Comparison of ENCODE assay signal across 13 cellular contexts in the genomic region with DNA sequence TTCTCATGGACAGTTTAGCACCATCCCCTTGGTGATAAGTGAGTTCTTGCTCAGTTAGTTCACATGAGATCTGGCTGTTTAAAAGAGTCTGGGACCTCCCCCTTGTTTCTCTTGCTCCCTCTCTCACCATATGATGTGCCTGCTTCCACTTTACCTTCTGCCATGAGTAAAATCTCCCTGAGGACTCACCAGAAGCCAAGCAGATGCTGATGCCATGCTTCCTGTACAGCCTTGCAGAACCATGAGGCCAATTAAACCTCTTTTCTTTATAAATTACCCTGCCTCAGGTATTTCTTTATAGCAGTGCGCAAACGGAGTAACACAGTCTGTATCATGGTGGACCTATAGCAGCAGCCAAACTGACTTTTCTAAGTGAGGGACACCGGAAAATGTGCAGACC. TPM values are rescaled to one million over a fixed set of nuclear protein-coding genes. Genes with fewer than 3 reads are reported as not detected.
DNase-seq lines count a peak whose midpoint lies in the region; ATAC-seq and TF ChIP-seq lines count a peak whose summit lies in the region.
"Had no signal": no experiment of that assay in that cellular context is flagged by ENCODE, and none has a peak within 500 bp of the region (broad histone marks: within the 10 kb centered on the region; RNA-seq: fewer than 3 reads in every experiment).

No MANE protein-coding gene starts in this region.

- peaks cover 40% of the 10 kb centered on the region for H3K4me1 Mint-ChIP-seq in activated naive CD8-positive, alpha-beta T cell treated with anti-CD3 and anti-CD28 coated beads, Interleukin-2, amount 50 U/mL, for 24 hours
- H3K4me1 Mint-ChIP-seq in activated naive CD8-positive, alpha-beta T cell treated with anti-CD3 and anti-CD28 coated beads for 36 hours = peaks cover 26% of the 10 kb centered on the region
- H3K4me1 Mint-ChIP-seq in WTC11 (peaks cover 29% of the 10 kb centered on the region), endothelial cell (ENCODE audit: unreplicated experiment) (no peaks in the 10 kb centered on the region)

- H3K27ac Mint-ChIP-seq in activated naive CD8-positive, alpha-beta T cell treated with anti-CD3 and anti-CD28 coated beads, Interleukin-2, amount 50 U/mL, for 24 hours = peak overlapping the region; percentile 31
- no peak overlapping the region for H3K27ac Mint-ChIP-seq in activated naive CD8-positive, alpha-beta T cell treated with anti-CD3 and anti-CD28 coated beads for 36 hours
- 0 out of 2 replicates have a peak overlapping the region, but pooled peaks have one; percentile 17 for H3K27ac Mint-ChIP-seq in WTC11
- no peak overlapping the region for H3K27ac Mint-ChIP-seq in endothelial cell (ENCODE audit: unreplicated experiment)
- H3K27ac Mint-ChIP-seq: B cell; CD8-positive, alpha-beta T cell had no signal

- POLR2A ChIA-PET in WTC11 (lab: Charles Lee) = no interaction called here

- no peak for ATAC-seq in activated naive CD8-positive, alpha-beta T cell treated with anti-CD3 and anti-CD28 coated beads, Interleukin-2, amount 50 U/mL, for 24 hours
- no peak for ATAC-seq in WTC11
- no peak for ATAC-seq in HG03280 (IDR thresholded peaks at IDR 0.05; ENCODE audit: unreplicated experiment)
- ATAC-seq: CD8-positive, alpha-beta T cell had no signal

- no peaks in the 10 kb centered on the region for H3K27me3 Mint-ChIP-seq in activated naive CD8-positive, alpha-beta T cell treated with anti-CD3 and anti-CD28 coated beads, Interleukin-2, amount 50 U/mL, for 24 hours
- H3K27me3 Mint-ChIP-seq in activated naive CD8-positive, alpha-beta T cell treated with anti-CD3 and anti-CD28 coated beads for 36 hours = no peaks in the 10 kb centered on the region
- H3K27me3 Mint-ChIP-seq in WTC11 (ENCODE audit: low read depth) = no peaks in the 10 kb centered on the region
- H3K27me3 Mint-ChIP-seq in endothelial cell (ENCODE audit: unreplicated experiment) = peaks cover 2% of the 10 kb centered on the region
- H3K27me3 Mint-ChIP-seq: B cell; CD4-positive, CD25-positive, alpha-beta regulatory T cell had no signal

- H3K4me3 Mint-ChIP-seq in activated naive CD8-positive, alpha-beta T cell treated with anti-CD3 and anti-CD28 coated beads, Interleukin-2, amount 50 U/mL, for 24 hours = no peak overlapping the region
- no peak overlapping the region for H3K4me3 Mint-ChIP-seq in activated naive CD8-positive, alpha-beta T cell treated with anti-CD3 and anti-CD28 coated beads for 36 hours
- H3K4me3 Mint-ChIP-seq in WTC11 (no peak overlapping the region), endothelial cell (ENCODE audit: unreplicated experiment) (peak overlapping the region; percentile 12)
- H3K4me3 Mint-ChIP-seq: B cell; CD8-positive, alpha-beta T cell had no signal

- CTCF ChIA-PET in WTC11 (lab: Charles Lee) = no interaction called here

- H3K9me3 Mint-ChIP-seq in activated naive CD8-positive, alpha-beta T cell treated with anti-CD3 and anti-CD28 coated beads, Interleukin-2, amount 50 U/mL, for 24 hours = peaks cover 13% of the 10 kb centered on the region
- H3K9me3 Mint-ChIP-seq in activated naive CD8-positive, alpha-beta T cell treated with anti-CD3 and anti-CD28 coated beads for 36 hours = peaks cover 12% of the 10 kb centered on the region
- H3K9me3 Mint-ChIP-seq in WTC11 = peaks cover 8% of the 10 kb centered on the region
- H3K9me3 Mint-ChIP-seq in endothelial cell (ENCODE audit: unreplicated experiment) = no peaks in the 10 kb centered on the region
- H3K9me3 Mint-ChIP-seq: CD8-positive, alpha-beta T cell had no signal

- no peak for DNase-seq in activated naive CD8-positive, alpha-beta T cell treated with anti-CD3 and anti-CD28 coated beads, Interleukin-2, amount 50 U/mL, for 24 hours
- no peak for DNase-seq in activated naive CD8-positive, alpha-beta T cell treated with anti-CD3 and anti-CD28 coated beads for 36 hours
- DNase-seq in WTC11 (ENCODE audit: low spot score) = no peak
- no peak for DNase-seq in endothelial cell (ENCODE audit: low spot score)
- DNase-seq in NCI-H226 = no peak
- DNase-seq: Caco-2; CD4-positive, CD25-positive, alpha-beta regulatory T cell; CD8-positive, alpha-beta T cell; DMS153; DND-41; GOT3 had no signal

- no peak for TF ChIP-seq CTCF in WTC11 (IDR thresholded peaks at IDR 0.05)
- no peak for TF ChIP-seq CTCF in endothelial cell (IDR thresholded peaks at IDR 0.05; ENCODE audit: unreplicated experiment)

- H3K36me3 Mint-ChIP-seq in activated naive CD8-positive, alpha-beta T cell treated with anti-CD3 and anti-CD28 coated beads, Interleukin-2, amount 50 U/mL, for 24 hours (ENCODE audit: low read depth) = peaks cover 57% of the 10 kb centered on the region
- H3K36me3 Mint-ChIP-seq in activated naive CD8-positive, alpha-beta T cell treated with anti-CD3 and anti-CD28 coated beads for 36 hours = peaks cover 62% of the 10 kb centered on the region
- H3K36me3 Mint-ChIP-seq in WTC11 (peaks cover 4% of the 10 kb centered on the region), endothelial cell (ENCODE audit: low read depth, unreplicated experiment) (no peaks in the 10 kb centered on the region)

TF ChIP-seq in WTC11, 78 proteins besides CTCF, POLR2A, EP300 and RAD21 (continues in another document):
- TF ChIP-seq NFYB (CRISPR knock-in tag; conservative IDR thresholded peaks at IDR 0.05; ENCODE audit: low read depth) = no peak
- no peak for TF ChIP-seq GTF2I (CRISPR knock-in tag; conservative IDR thresholded peaks at IDR 0.05)
- TF ChIP-seq, protein P1, sequence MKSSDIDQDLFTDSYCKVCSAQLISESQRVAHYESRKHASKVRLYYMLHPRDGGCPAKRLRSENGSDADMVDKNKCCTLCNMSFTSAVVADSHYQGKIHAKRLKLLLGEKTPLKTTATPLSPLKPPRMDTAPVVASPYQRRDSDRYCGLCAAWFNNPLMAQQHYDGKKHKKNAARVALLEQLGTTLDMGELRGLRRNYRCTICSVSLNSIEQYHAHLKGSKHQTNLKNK (CRISPR knock-in tag; IDR thresholded peaks at IDR 0.05) = no peak
- TF ChIP-seq, protein P2, sequence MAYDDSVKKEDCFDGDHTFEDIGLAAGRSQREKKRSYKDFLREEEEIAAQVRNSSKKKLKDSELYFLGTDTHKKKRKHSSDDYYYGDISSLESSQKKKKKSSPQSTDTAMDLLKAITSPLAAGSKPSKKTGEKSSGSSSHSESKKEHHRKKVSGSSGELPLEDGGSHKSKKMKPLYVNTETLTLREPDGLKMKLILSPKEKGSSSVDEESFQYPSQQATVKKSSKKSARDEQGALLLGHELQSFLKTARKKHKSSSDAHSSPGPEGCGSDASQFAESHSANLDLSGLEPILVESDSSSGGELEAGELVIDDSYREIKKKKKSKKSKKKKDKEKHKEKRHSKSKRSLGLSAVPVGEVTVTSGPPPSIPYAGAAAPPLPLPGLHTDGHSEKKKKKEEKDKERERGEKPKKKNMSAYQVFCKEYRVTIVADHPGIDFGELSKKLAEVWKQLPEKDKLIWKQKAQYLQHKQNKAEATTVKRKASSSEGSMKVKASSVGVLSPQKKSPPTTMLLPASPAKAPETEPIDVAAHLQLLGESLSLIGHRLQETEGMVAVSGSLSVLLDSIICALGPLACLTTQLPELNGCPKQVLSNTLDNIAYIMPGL (CRISPR knock-in tag; IDR thresholded peaks at IDR 0.05) = no peak
- TF ChIP-seq, protein P3, sequence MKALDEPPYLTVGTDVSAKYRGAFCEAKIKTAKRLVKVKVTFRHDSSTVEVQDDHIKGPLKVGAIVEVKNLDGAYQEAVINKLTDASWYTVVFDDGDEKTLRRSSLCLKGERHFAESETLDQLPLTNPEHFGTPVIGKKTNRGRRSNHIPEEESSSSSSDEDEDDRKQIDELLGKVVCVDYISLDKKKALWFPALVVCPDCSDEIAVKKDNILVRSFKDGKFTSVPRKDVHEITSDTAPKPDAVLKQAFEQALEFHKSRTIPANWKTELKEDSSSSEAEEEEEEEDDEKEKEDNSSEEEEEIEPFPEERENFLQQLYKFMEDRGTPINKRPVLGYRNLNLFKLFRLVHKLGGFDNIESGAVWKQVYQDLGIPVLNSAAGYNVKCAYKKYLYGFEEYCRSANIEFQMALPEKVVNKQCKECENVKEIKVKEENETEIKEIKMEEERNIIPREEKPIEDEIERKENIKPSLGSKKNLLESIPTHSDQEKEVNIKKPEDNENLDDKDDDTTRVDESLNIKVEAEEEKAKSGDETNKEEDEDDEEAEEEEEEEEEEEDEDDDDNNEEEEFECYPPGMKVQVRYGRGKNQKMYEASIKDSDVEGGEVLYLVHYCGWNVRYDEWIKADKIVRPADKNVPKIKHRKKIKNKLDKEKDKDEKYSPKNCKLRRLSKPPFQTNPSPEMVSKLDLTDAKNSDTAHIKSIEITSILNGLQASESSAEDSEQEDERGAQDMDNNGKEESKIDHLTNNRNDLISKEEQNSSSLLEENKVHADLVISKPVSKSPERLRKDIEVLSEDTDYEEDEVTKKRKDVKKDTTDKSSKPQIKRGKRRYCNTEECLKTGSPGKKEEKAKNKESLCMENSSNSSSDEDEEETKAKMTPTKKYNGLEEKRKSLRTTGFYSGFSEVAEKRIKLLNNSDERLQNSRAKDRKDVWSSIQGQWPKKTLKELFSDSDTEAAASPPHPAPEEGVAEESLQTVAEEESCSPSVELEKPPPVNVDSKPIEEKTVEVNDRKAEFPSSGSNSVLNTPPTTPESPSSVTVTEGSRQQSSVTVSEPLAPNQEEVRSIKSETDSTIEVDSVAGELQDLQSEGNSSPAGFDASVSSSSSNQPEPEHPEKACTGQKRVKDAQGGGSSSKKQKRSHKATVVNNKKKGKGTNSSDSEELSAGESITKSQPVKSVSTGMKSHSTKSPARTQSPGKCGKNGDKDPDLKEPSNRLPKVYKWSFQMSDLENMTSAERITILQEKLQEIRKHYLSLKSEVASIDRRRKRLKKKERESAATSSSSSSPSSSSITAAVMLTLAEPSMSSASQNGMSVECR (CRISPR knock-in tag; IDR thresholded peaks at IDR 0.05; ENCODE audit: borderline replicate concordance) = no peak

RNA-seq across cellular contexts. Expression of a gene that starts 58.8 kb away (rescaled TPM):
- 10 to 100 TPM; 25.7 to 27.7 TPM for total RNA-seq in activated naive CD8-positive, alpha-beta T cell treated with anti-CD3 and anti-CD28 coated beads for 36 hours
- total RNA-seq in WTC11 (2021) = 29.6 to 31.7 TPM (median 31.3 TPM) in 3 replicates
- total RNA-seq in endothelial cell (ENCODE audit: unreplicated experiment) = 33.0 TPM

Comparison
In these comparisons a context has a peak if more than half of its experiments do, and no peak if none do; other contexts are left out.
1. H3K27ac Mint-ChIP-seq: peak in activated naive CD8-positive, alpha-beta T cell treated with anti-CD3 and anti-CD28 coated beads, Interleukin-2, amount 50 U/mL, for 24 hours (single experiment) and WTC11 (single experiment); none in activated naive CD8-positive, alpha-beta T cell treated with anti-CD3 and anti-CD28 coated beads for 36 hours (single experiment) and endothelial cell (single experiment).